ENCODE assay signal across 12 cellular contexts in genomic region chr2:207487650-207488315, GRCh38. TPM values are rescaled to one million over a fixed set of nuclear protein-coding genes. Genes with fewer than 3 reads are reported as not detected.
DNase-seq lines count a peak whose midpoint lies in the region; ATAC-seq, FAIRE-seq and TF ChIP-seq lines count a peak whose summit lies in the region.
"Had no signal": no experiment of that assay in that cellular context is flagged by ENCODE, and none has a peak within 500 bp of the region (broad histone marks: within the 10 kb centered on the region; RNA-seq: fewer than 3 reads in every experiment).

No MANE protein-coding gene starts in this region.

- H3K4me2 ChIP-seq in keratinocyte (ENCODE audit: control insufficient read depth, extremely low read depth, insufficient read depth, low read depth, low read length), result peak overlapping the region; percentile 54

- ATAC-seq in GM21390 (IDR thresholded peaks at IDR 0.05; ENCODE audit: unreplicated experiment), result no peak
- ATAC-seq: gastroesophageal sphincter had no signal

- H3K9me1 ChIP-seq in keratinocyte (ENCODE audit: control insufficient read depth, extremely low read depth, insufficient read depth, low read length), result no peaks in the 10 kb centered on the region

- no peak for TF ChIP-seq POLR2A in ovary (IDR thresholded peaks at IDR 0.05)

- peaks cover 21% of the 10 kb centered on the region for H3K4me1 ChIP-seq in keratinocyte (ENCODE audit: control insufficient read depth, extremely low read depth, insufficient read depth, low read length)
- H3K4me1 ChIP-seq in ovary (ENCODE audit: insufficient read depth), result no peaks in the 10 kb centered on the region

- no peaks in the 10 kb centered on the region for H3K36me3 ChIP-seq in keratinocyte (ENCODE audit: control insufficient read depth in 2 of 2, extremely low read depth in 1 of 2, insufficient read depth in 2 of 2, low read length in 2 of 2)
- H3K36me3 ChIP-seq in ovary, result no peaks in the 10 kb centered on the region
- H3K36me3 ChIP-seq: gastroesophageal sphincter, spleen had no signal

- intact Hi-C loops in ovary (cut with DNase I), result loop anchor here in 1 of 4 donors (5.0 kb wide), 1 partner anchor 785 kb away; no protein-coding TSS in a partner anchor

- peak; percentile 95 for FAIRE-seq in keratinocyte (lab: Jason Lieb, UNC)

- no peak for DNase-seq in AG09319 (ENCODE audit: extremely low read depth, low read depth)
- DNase-seq in HFF-Myc (ENCODE audit: extremely low read depth, low read depth), result peak; percentile 84
- DNase-seq in amniotic stem cell (lab: John Stamatoyannopoulos, UW), result peak; percentile 30
- no peak for DNase-seq in keratinocyte (ENCODE audit: low read depth, low spot score)
- DNase-seq in UCSD-AML1 (lab: John Stamatoyannopoulos, UW; ENCODE audit: unreplicated experiment), result no peak
- DNase-seq in GM10248 (ENCODE audit: extremely low spot score), result no peak
- no peak for DNase-seq in ovary
- DNase-seq: activated CD4-positive, CD25-positive, alpha-beta regulatory T cell treated with anti-CD3 and anti-CD28 coated beads, Interleukin-2, amount 50 U/mL, for 72 hours; KBM-7; spleen had no signal

- dilution Hi-C loops in keratinocyte (cut with MboI; ENCODE audit: extremely low pct_ligation_motif_present, low sequenced_read_pairs), result no loop called here

- H3K9me3 ChIP-seq in keratinocyte (ENCODE audit: control insufficient read depth, low read depth, low read length) (no peaks in the 10 kb centered on the region), ovary (no peaks in the 10 kb centered on the region)
- H3K9me3 ChIP-seq: gastroesophageal sphincter, spleen had no signal

- no peak overlapping the region for H3K4me3 ChIP-seq in HFF-Myc (replicated peaks; ENCODE audit: low read depth, low read length)
- no peak overlapping the region for H3K4me3 ChIP-seq in keratinocyte (ENCODE audit: control insufficient read depth in 2 of 3, extremely low read depth in 1 of 3, insufficient read depth in 2 of 3, low read depth in 1 of 3, low read length in 3 of 3)
- no peak overlapping the region for H3K4me3 ChIP-seq in ovary
- H3K4me3 ChIP-seq: gastroesophageal sphincter, spleen had no signal

- no peak overlapping the region for H3K9ac ChIP-seq in keratinocyte (ENCODE audit: control insufficient read depth, extremely low read depth, insufficient read depth, low read length)

- H4K20me1 ChIP-seq in keratinocyte (ENCODE audit: control insufficient read depth, extremely low read depth, insufficient read depth, low read length), result no peaks in the 10 kb centered on the region

- TF ChIP-seq EP300 in ovary (IDR thresholded peaks at IDR 0.05), result no peak

- CTCF ChIA-PET in GM10248 (lab: Yijun Ruan, JAX), result interaction anchor here (1.2 to 1.3 kb wide), 2 partner anchors 15 to 346 kb away, joined by 3 to 4 read pairs; no protein-coding TSS in a partner anchor

- 64 to 82% (median 64%) methylated on average over 5 of the region's 5 CpGs for WGBS in ovary, 3 donors

- H3K27me3 ChIP-seq in keratinocyte (ENCODE audit: control insufficient read depth, extremely low read depth, insufficient read depth, low read length) (no peaks in the 10 kb centered on the region), ovary (no peaks in the 10 kb centered on the region)
- H3K27me3 ChIP-seq: gastroesophageal sphincter, spleen had no signal

- TF ChIP-seq CTCF in AG09319 (IDR thresholded peaks at IDR 0.05; ENCODE audit: low read depth, low read length), result peak; percentile 36
- TF ChIP-seq CTCF in HFF-Myc (IDR thresholded peaks at IDR 0.05; ENCODE audit: low read depth, low read length, missing control alignments), result peak; percentile 34
- peak; percentile 27 to 49 (median 34) for TF ChIP-seq CTCF in keratinocyte (optimal IDR thresholded peaks at IDR 0.05 in 1 of 3, IDR thresholded peaks at IDR 0.05 in 1 of 3, conservative IDR thresholded peaks at IDR 0.05 in 1 of 3; ENCODE audit: extremely low read depth in 1 of 3, insufficient read depth in 2 of 3, low read length in 3 of 3)
- no peak for TF ChIP-seq CTCF in GM10248 (IDR thresholded peaks at IDR 0.05; ENCODE audit: control extremely low read depth, extremely low read depth, low read depth, missing control alignments)
- TF ChIP-seq CTCF in ovary (IDR thresholded peaks at IDR 0.05), result no peak

- H3K79me2 ChIP-seq in keratinocyte (ENCODE audit: control insufficient read depth, insufficient read depth, low read length), result no peaks in the 10 kb centered on the region

- POLR2A ChIA-PET in GM10248 (lab: Yijun Ruan, JAX), result no interaction called here

- H2AFZ ChIP-seq in keratinocyte (ENCODE audit: control insufficient read depth, low read length), result peak overlapping the region; percentile 70

- H3K27ac ChIP-seq in keratinocyte (ENCODE audit: control insufficient read depth, insufficient read depth, low read length), result peak overlapping the region; percentile 2
- no peak overlapping the region for H3K27ac ChIP-seq in ovary
- H3K27ac ChIP-seq: gastroesophageal sphincter, spleen had no signal

RNA-seq across cellular contexts. Expression of gene CREB1, which starts 42.0 kb away (rescaled TPM):
- 35.6 to 56.1 TPM (median 38.9 TPM) in 3 replicates for polyA plus RNA-seq in keratinocyte
- 16.4 TPM for polyA plus RNA-seq in keratinocyte (2011; ENCODE audit: low read depth)
- polyA plus RNA-seq in keratinocyte (2011; cell fraction: cytosol; rRNA removed), result 16.5 and 35.8 TPM in 2 replicates
- polyA plus RNA-seq in keratinocyte (2011; cell fraction: nucleus; rRNA removed), result 42.4 and 46.0 TPM in 2 replicates
- 12.6 and 30.3 TPM in 2 replicates for polyA plus RNA-seq in keratinocyte (2012; ENCODE audit: low replicate concordance)
- polyA minus RNA-seq in keratinocyte, result 62.2 to 125 TPM (median 111 TPM) in 3 replicates
- polyA minus RNA-seq in keratinocyte (2011; cell fraction: cytosol; rRNA and poly(A)+ RNA removed), result 26.9 TPM
- 33.4 and 71.0 TPM in 2 replicates for polyA minus RNA-seq in keratinocyte (2011; cell fraction: nucleus; rRNA and poly(A)+ RNA removed)
- total RNA-seq in ovary, result 10 to 100 TPM; 21.0 to 79.6 (median 62.1) TPM
- 10 to 100 TPM; 10.8 to 31.8 TPM for polyA plus RNA-seq in ovary

Comparison
In these comparisons a context has a peak if more than half of its experiments do, and no peak if none do; other contexts are left out.
1. DNase-seq: peak in HFF-Myc (single experiment) and amniotic stem cell (single experiment); none in AG09319 (single experiment), keratinocyte (single experiment), UCSD-AML1 (single experiment), GM10248 (single experiment) and ovary (0 of 5).
2. CTCF ChIP-seq: peak in AG09319 (single experiment), HFF-Myc (single experiment) and keratinocyte (3 of 3); none in GM10248 (single experiment) and ovary (0 of 3).